ENCODE assay signal across 2 cellular contexts in the genomic region with DNA sequence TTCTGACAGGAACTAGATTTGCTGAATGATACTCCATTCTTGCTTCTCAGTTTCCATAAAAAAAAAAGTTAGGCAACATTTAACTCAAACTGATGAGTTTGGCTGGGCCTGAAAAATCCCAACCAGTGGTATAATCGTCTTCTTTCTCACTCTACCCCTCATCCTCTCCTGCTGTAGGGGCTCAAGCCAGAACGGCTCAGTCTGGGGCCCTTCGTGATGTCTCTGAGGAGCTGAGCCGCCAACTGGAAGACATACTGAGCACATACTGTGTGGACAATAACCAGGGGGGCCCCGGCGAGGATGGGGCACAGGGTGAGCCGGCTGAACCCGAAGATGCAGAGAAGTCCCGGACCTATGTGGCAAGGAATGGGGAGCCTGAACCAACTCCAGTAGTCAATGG.
TF ChIP-seq lines count a peak whose summit lies in the region.

No MANE protein-coding gene starts in this region.

TF ChIP-seq in endothelial cell of umbilical vein, 7 proteins besides CTCF, POLR2A, EP300 and RAD21:
- no peak for TF ChIP-seq GATA2 (IDR thresholded peaks at IDR 0.05; ENCODE audit: insufficient read depth, insufficient read length, low read depth, low read length)
- no peak for TF ChIP-seq POLR2AphosphoS5 (IDR thresholded peaks at IDR 0.05; ENCODE audit: insufficient read depth, low read depth, low read length)
- TF ChIP-seq MYC (IDR thresholded peaks at IDR 0.05; ENCODE audit: low read depth, low read length) = no peak
- TF ChIP-seq EZH2 (IDR thresholded peaks at IDR 0.05; ENCODE audit: borderline replicate concordance, low read depth, low read length, severe bottlenecking) = no peak
- no peak for TF ChIP-seq FOS (IDR thresholded peaks at IDR 0.05; ENCODE audit: borderline replicate concordance, insufficient read depth, low read length)
- TF ChIP-seq, protein P1, sequence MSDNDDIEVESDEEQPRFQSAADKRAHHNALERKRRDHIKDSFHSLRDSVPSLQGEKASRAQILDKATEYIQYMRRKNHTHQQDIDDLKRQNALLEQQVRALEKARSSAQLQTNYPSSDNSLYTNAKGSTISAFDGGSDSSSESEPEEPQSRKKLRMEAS (IDR thresholded peaks at IDR 0.05; ENCODE audit: insufficient read depth, insufficient read length) = no peak
- no peak for TF ChIP-seq JUN (IDR thresholded peaks at IDR 0.05; ENCODE audit: borderline replicate concordance, insufficient read depth, insufficient read length, low read depth)
TF ChIP-seq in endothelial cell of umbilical vein: peak in this region for 0.

TF ChIP-seq in HEK293T, 16 proteins besides CTCF, POLR2A, EP300 and RAD21:
- TF ChIP-seq FOXK2 (IDR thresholded peaks at IDR 0.05) (no peak), SUZ12 (IDR thresholded peaks at IDR 0.05) (no peak), SP1 (IDR thresholded peaks at IDR 0.05) (no peak)
